Comparison of ENCODE assay signal across 1 cellular context in the genomic region with DNA sequence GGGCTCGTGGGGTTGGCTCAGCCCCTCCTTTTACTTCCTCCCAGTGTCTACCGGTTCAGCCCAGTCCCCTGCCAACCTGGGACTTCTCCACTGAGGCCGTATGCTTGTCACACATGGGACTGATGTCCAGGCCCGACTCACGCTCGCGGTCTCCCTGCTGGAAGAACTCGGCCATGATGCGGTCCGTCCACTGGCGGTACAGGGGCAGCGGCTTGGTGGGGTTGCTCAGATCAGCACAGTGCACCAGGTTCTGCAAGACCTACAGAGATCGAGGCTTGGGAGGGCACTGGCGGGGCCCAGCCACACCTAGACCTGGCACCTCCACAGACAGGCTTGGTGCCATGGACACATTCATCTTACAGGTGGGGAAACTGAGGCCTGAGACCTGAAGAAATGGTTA.
TF ChIP-seq lines count a peak whose summit lies in the region.

No MANE protein-coding gene starts in this region.

TF ChIP-seq in K562, 482 proteins besides CTCF, POLR2A, EP300 and RAD21:
- no peak for TF ChIP-seq RBM17 (IDR thresholded peaks at IDR 0.05; ENCODE audit: borderline replicate concordance, low read depth, low read length)
- TF ChIP-seq, protein P1, sequence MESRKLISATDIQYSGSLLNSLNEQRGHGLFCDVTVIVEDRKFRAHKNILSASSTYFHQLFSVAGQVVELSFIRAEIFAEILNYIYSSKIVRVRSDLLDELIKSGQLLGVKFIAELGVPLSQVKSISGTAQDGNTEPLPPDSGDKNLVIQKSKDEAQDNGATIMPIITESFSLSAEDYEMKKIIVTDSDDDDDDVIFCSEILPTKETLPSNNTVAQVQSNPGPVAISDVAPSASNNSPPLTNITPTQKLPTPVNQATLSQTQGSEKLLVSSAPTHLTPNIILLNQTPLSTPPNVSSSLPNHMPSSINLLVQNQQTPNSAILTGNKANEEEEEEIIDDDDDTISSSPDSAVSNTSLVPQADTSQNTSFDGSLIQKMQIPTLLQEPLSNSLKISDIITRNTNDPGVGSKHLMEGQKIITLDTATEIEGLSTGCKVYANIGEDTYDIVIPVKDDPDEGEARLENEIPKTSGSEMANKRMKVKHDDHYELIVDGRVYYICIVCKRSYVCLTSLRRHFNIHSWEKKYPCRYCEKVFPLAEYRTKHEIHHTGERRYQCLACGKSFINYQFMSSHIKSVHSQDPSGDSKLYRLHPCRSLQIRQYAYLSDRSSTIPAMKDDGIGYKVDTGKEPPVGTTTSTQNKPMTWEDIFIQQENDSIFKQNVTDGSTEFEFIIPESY (CRISPR knock-in tag; IDR thresholded peaks at IDR 0.05), result peak; percentile 98
- no peak for TF ChIP-seq GTF2A2 (tag; IDR thresholded peaks at IDR 0.05)
TF ChIP-seq in K562: peak in this region for 1.
